Comparison of ENCODE assay signal across 8 cellular contexts in genomic region chr3:137946341-137946973, GRCh38.
DNase-seq lines count a peak whose midpoint lies in the region; ATAC-seq and TF ChIP-seq lines count a peak whose summit lies in the region.

No MANE protein-coding gene starts in this region.

- no peak overlapping the region for H3K9ac ChIP-seq in SU-DHL-6 (ENCODE audit: low read length)

- H3K79me2 ChIP-seq in SU-DHL-6 (ENCODE audit: insufficient read depth, low read length), result no peaks in the 10 kb centered on the region

- no peak overlapping the region for H2AFZ ChIP-seq in SU-DHL-6 (ENCODE audit: low read depth, low read length, severe bottlenecking)

- H3K9me3 ChIP-seq in SU-DHL-6 (ENCODE audit: insufficient read depth, low read length), result no peaks in the 10 kb centered on the region
- H3K9me3 ChIP-seq in iPS DF 6.9 (ENCODE audit: control insufficient read depth, insufficient read depth, low read length), result no peaks in the 10 kb centered on the region

- no peaks in the 10 kb centered on the region for H3F3A ChIP-seq in SU-DHL-6 (ENCODE audit: insufficient read depth)

- ATAC-seq in GM21576 (IDR thresholded peaks at IDR 0.05; ENCODE audit: unreplicated experiment) (peak; percentile 64), HG02610 (IDR thresholded peaks at IDR 0.05; ENCODE audit: unreplicated experiment) (no peak)

- H3K4me1 ChIP-seq in iPS DF 6.9 (ENCODE audit: control insufficient read depth, insufficient read depth, low read length), result 0 out of 2 replicates have a peak, but pooled peaks cover 1% of the 10 kb centered on the region

- DNase-seq in COLO668 (lab: John Stamatoyannopoulos, UW; ENCODE audit: unreplicated experiment) (peak; percentile 40), NCI-H146 (lab: John Stamatoyannopoulos, UW) (peak; percentile 92), astrocyte of the hippocampus (ENCODE audit: low read depth, low spot score) (peak; percentile 80), iPS DF 6.9 (ENCODE audit: low read depth, low spot score) (peak; percentile 64)
- DNase-seq in stimulated activated CD4-positive, alpha-beta T cell treated with anti-CD3 and anti-CD28 coated beads, Interleukin-1b, Interleukin-23, amount 100 ng/mL, for 4 hours (ENCODE audit: low read depth in 2 of 2), result peak; percentile 34 to 37

- H3K27ac ChIP-seq in SU-DHL-6 (ENCODE audit: low read depth, low read length) (no peak overlapping the region), iPS DF 6.9 (ENCODE audit: low read length) (no peak overlapping the region)

- H3K36me3 ChIP-seq in SU-DHL-6 (ENCODE audit: low read length) (no peaks in the 10 kb centered on the region), iPS DF 6.9 (ENCODE audit: control insufficient read depth, insufficient read depth, low read length) (no peaks in the 10 kb centered on the region)

- no CpG with 5 or more reads among the region's 7 CpGs for WGBS in iPS DF 6.9 (ENCODE audit: insufficient coverage, insufficient read length)

- no peak overlapping the region for H3K4me2 ChIP-seq in SU-DHL-6 (ENCODE audit: low read depth, low read length, poor library complexity, severe bottlenecking)

- TF ChIP-seq CTCF in SU-DHL-6 (IDR thresholded peaks at IDR 0.05; ENCODE audit: insufficient read depth, low read length, poor library complexity, severe bottlenecking), result peak; percentile 75

- H3K27me3 ChIP-seq in SU-DHL-6 (ENCODE audit: low read length) (no peaks in the 10 kb centered on the region), iPS DF 6.9 (ENCODE audit: control insufficient read depth, insufficient read depth, low read length) (no peaks in the 10 kb centered on the region)

- H4K20me1 ChIP-seq in SU-DHL-6 (ENCODE audit: low read depth, low read length), result no peaks in the 10 kb centered on the region

- H3K9me2 ChIP-seq in SU-DHL-6 (replicated peaks; ENCODE audit: insufficient read depth, low read length), result no peaks in the 10 kb centered on the region

- H3K4me3 ChIP-seq in SU-DHL-6 (ENCODE audit: insufficient read depth, low read length, poor library complexity, severe bottlenecking) (no peak overlapping the region), iPS DF 6.9 (ENCODE audit: low read length) (no peak overlapping the region)

Comparison
In these comparisons a context has a peak if more than half of its experiments do, and no peak if none do; other contexts are left out.
1. DNase-seq: peak in every context shown above with its lines; median percentile 92 in NCI-H146; 80 in astrocyte of the hippocampus; 64 in iPS DF 6.9; 40 in COLO668; 36 in stimulated activated CD4-positive, alpha-beta T cell treated with anti-CD3 and anti-CD28 coated beads, Interleukin-1b, Interleukin-23, amount 100 ng/mL, for 4 hours.